In genomic region chr10:121187375-121187774, GRCh38 we compare ENCODE assay signal across 17 cellular contexts.
DNase-seq lines count a peak whose midpoint lies in the region; ATAC-seq and TF ChIP-seq lines count a peak whose summit lies in the region.
"Had no signal": no experiment of that assay in that cellular context is flagged by ENCODE, and none has a peak within 500 bp of the region (broad histone marks: within the 10 kb centered on the region; RNA-seq: fewer than 3 reads in every experiment).

No MANE protein-coding gene starts in this region.

- TF ChIP-seq CTCF in gastroesophageal sphincter (IDR thresholded peaks at IDR 0.05) (no peak), foreskin keratinocyte (conservative IDR thresholded peaks at IDR 0.05) (no peak)

- H3K27me3 Mint-ChIP-seq in activated naive CD8-positive, alpha-beta T cell treated with anti-CD3 and anti-CD28 coated beads for 36 hours = peaks cover 3% of the 10 kb centered on the region

- no peak overlapping the region for H3K27ac Mint-ChIP-seq in activated naive CD8-positive, alpha-beta T cell treated with anti-CD3 and anti-CD28 coated beads for 36 hours
- H3K27ac Mint-ChIP-seq: CD14-positive monocyte had no signal

- H3K9me3 Mint-ChIP-seq in activated naive CD8-positive, alpha-beta T cell treated with anti-CD3 and anti-CD28 coated beads for 36 hours = peaks cover 2% of the 10 kb centered on the region

- H3K27me3 ChIP-seq in HUES48 (ENCODE audit: control insufficient read depth, insufficient read depth, low read length) = no peaks in the 10 kb centered on the region
- no peaks in the 10 kb centered on the region for H3K27me3 ChIP-seq in gastroesophageal sphincter
- H3K27me3 ChIP-seq in foreskin keratinocyte = no peaks in the 10 kb centered on the region

- DNase-seq in astrocyte of the hippocampus (ENCODE audit: low read depth, low spot score) (peak; percentile 50), foreskin keratinocyte (no peak)
- DNase-seq in activated naive CD8-positive, alpha-beta T cell treated with anti-CD3 and anti-CD28 coated beads for 36 hours = no peak
- DNase-seq: DMS153; H7; NCI-H1417 treated with DMSO at 0.1 percent for 48 hours; NCI-H2029 treated with DMSO at 0.1 percent for 48 hours; NCI-H2171 treated with DMSO at 0.1 percent for 48 hours; NCI-H446 treated with DMSO at 0.1 percent for 48 hours; NK-92 treated with Interleukin-12 subunit alpha and Interleukin-12 subunit beta, amount 100 ng/mL, for 24 hours; RPMI8226; SIG-M5 had no signal

- TF ChIP-seq POLR2A in gastroesophageal sphincter (IDR thresholded peaks at IDR 0.05) (no peak), GM18505 (IDR thresholded peaks at IDR 0.05; ENCODE audit: borderline replicate concordance, extremely low read depth, insufficient read depth, insufficient read length) (no peak)

- no peaks in the 10 kb centered on the region for H3K4me1 Mint-ChIP-seq in activated naive CD8-positive, alpha-beta T cell treated with anti-CD3 and anti-CD28 coated beads for 36 hours
- H3K4me1 Mint-ChIP-seq: CD14-positive monocyte had no signal

- no peak overlapping the region for H3K4me3 Mint-ChIP-seq in activated naive CD8-positive, alpha-beta T cell treated with anti-CD3 and anti-CD28 coated beads for 36 hours
- H3K4me3 Mint-ChIP-seq: CD14-positive monocyte had no signal

- H3K9me3 ChIP-seq in HUES48 (ENCODE audit: control insufficient read depth, insufficient read depth, low read length) (no peaks in the 10 kb centered on the region), gastroesophageal sphincter (no peaks in the 10 kb centered on the region)

- no peak overlapping the region for H3K9ac ChIP-seq in HUES48 (ENCODE audit: low read depth, low read length)

- peak overlapping the region; percentile 26 for H3K27ac ChIP-seq in HUES48 (ENCODE audit: low read depth, low read length)
- peak overlapping the region; percentile 73 to 82 (median 78) for H3K27ac ChIP-seq in gastroesophageal sphincter
- H3K27ac ChIP-seq in urinary bladder (ENCODE audit: low read depth) = peak overlapping the region; percentile 27
- H3K27ac ChIP-seq in foreskin keratinocyte = no peak overlapping the region

- H3K4me3 ChIP-seq in HUES48 (ENCODE audit: low read depth, low read length) = no peak overlapping the region
- H3K4me3 ChIP-seq in gastroesophageal sphincter = no peak overlapping the region
- H3K4me3 ChIP-seq in urinary bladder (ENCODE audit: low read depth, low read length) = no peak overlapping the region

- no peak for TF ChIP-seq EP300 in gastroesophageal sphincter (IDR thresholded peaks at IDR 0.05)

- H3K4me1 ChIP-seq in HUES48 (ENCODE audit: control insufficient read depth, insufficient read depth, low read length) (no peaks in the 10 kb centered on the region), gastroesophageal sphincter (peaks cover 2 to 23% (median 3%) of the 10 kb centered on the region in 3 donors), urinary bladder (ENCODE audit: insufficient read depth) (no peaks in the 10 kb centered on the region), foreskin keratinocyte (no peaks in the 10 kb centered on the region)

- no peaks in the 10 kb centered on the region for H3K36me3 ChIP-seq in HUES48 (ENCODE audit: control insufficient read depth, insufficient read depth, low read length)
- H3K36me3 ChIP-seq in gastroesophageal sphincter = no peaks in the 10 kb centered on the region
- H3K36me3 ChIP-seq in urinary bladder (ENCODE audit: insufficient read depth) = no peaks in the 10 kb centered on the region

- no peaks in the 10 kb centered on the region for H3K36me3 Mint-ChIP-seq in activated naive CD8-positive, alpha-beta T cell treated with anti-CD3 and anti-CD28 coated beads for 36 hours
- H3K36me3 Mint-ChIP-seq: CD14-positive monocyte had no signal

- ATAC-seq in gastroesophageal sphincter (no peak), foreskin keratinocyte (no peak), GM18505 (IDR thresholded peaks at IDR 0.05; ENCODE audit: unreplicated experiment) (no peak)
